19 cellular contexts compared by ENCODE assay signal in the genomic region with DNA sequence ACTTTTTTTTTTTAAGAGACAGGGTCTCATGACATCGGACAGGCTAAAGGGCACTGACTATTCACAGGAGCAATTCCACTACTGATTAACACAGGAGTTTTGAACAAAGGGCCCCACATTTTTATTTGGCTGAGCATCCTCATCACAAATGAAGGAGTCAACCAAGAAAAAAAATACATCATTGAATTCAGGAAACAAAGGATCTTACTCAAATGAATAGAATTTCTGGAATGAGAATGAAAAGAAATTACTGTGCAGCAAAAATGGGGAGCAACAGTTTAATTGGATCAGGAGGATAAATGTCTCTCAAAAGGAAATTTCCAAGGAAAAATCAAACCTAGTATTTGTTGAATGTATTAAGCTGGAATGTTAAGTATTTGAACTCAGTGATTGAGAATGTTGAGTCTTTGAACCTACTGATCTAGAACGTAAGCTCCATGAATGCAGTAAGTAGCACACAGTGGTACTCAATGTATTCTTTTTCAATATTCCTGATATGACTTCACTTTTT. TPM values are rescaled to one million over a fixed set of nuclear protein-coding genes. Genes with fewer than 3 reads are reported as not detected.
DNase-seq lines count a peak whose midpoint lies in the region; ATAC-seq, FAIRE-seq and TF ChIP-seq lines count a peak whose summit lies in the region.
"Had no signal": no experiment of that assay in that cellular context is flagged by ENCODE, and none has a peak within 500 bp of the region (broad histone marks: within the 10 kb centered on the region; RNA-seq: fewer than 3 reads in every experiment).

No MANE protein-coding gene starts in this region.

- no peak for ATAC-seq in HG03520 (IDR thresholded peaks at IDR 0.05; ENCODE audit: unreplicated experiment)
- ATAC-seq: naive thymus-derived CD4-positive, alpha-beta T cell; T-cell had no signal

- FAIRE-seq in RCC 7860 (lab: Jason Lieb, UNC), result no peak

- DNase-seq in Caco-2 (no peak), RCC 7860 (ENCODE audit: low spot score) (peak; percentile 43), fibroblast of pulmonary artery (ENCODE audit: low read depth) (peak; percentile 23), cerebellar cortex (ENCODE audit: low spot score) (no peak), NOMO-1 treated with dmso at 0.1 percent for 144 hours (lab: John Stamatoyannopoulos, UW; ENCODE audit: unreplicated experiment) (no peak), H4 (ENCODE audit: low spot score) (no peak)
- DNase-seq: anterior cingulate cortex; cortex of kidney; MM.1S; naive thymus-derived CD4-positive, alpha-beta T cell; NCI-H1930; stimulated activated CD8-positive, alpha-beta memory T cell treated with anti-CD3 and anti-CD28 coated beads, Interleukin-4, amount 100 ng/mL, for 48 hours; T-cell had no signal

- H3K9me3 ChIP-seq in Caco-2, result no peaks in the 10 kb centered on the region
- no peaks in the 10 kb centered on the region for H3K9me3 ChIP-seq in neuron (ENCODE audit: low read length)
- H3K9me3 ChIP-seq: BLaER1 had no signal

- BruUV-seq in Caco-2 (replicated peaks; lab: Mats Ljungman, UMichigan), result no TSS peak

- H3K36me3 ChIP-seq in Caco-2 (ENCODE audit: control insufficient read depth, insufficient read depth, low read length) (no peaks in the 10 kb centered on the region), neuron (ENCODE audit: insufficient read depth, low read length) (no peaks in the 10 kb centered on the region)
- H3K36me3 ChIP-seq: BLaER1 had no signal

- peaks cover 2% of the 10 kb centered on the region for H3K9me3 Mint-ChIP-seq in Caco-2 (ENCODE audit: unreplicated experiment)
- H3K9me3 Mint-ChIP-seq: naive thymus-derived CD4-positive, alpha-beta T cell; T-cell had no signal

- H3K36me3 Mint-ChIP-seq in Caco-2 (ENCODE audit: insufficient read depth, unreplicated experiment), result no peaks in the 10 kb centered on the region
- H3K36me3 Mint-ChIP-seq: naive thymus-derived CD4-positive, alpha-beta T cell; T-cell had no signal

- intact Hi-C loops in Caco-2 (cut with micrococcal nuclease; ENCODE audit: unreplicated experiment), result no loop called here

- TF ChIP-seq CTCF in Caco-2 (IDR thresholded peaks at IDR 0.05; ENCODE audit: insufficient read depth in 1 of 2, low read depth in 1 of 2, low read length in 1 of 2, severe bottlenecking in 1 of 2, unreplicated experiment in 1 of 2) (no peak), fibroblast of pulmonary artery (IDR thresholded peaks at IDR 0.05; ENCODE audit: low read length, missing control alignments) (no peak)

- CTCF ChIA-PET in Caco-2 (lab: Charles Lee), result no interaction called here

- peaks cover 18% of the 10 kb centered on the region for H3K4me1 Mint-ChIP-seq in Caco-2 (ENCODE audit: low read depth, unreplicated experiment)
- H3K4me1 Mint-ChIP-seq: T-cell had no signal

- POLR2A ChIA-PET in Caco-2 (lab: Charles Lee), result no interaction called here

- H3K4me3 ChIP-seq in Caco-2 (ENCODE audit: low read depth, low read length) (no peak overlapping the region), fibroblast of pulmonary artery (replicated peaks; ENCODE audit: low read depth, low read length) (no peak overlapping the region), neuron (ENCODE audit: low read length) (no peak overlapping the region)
- H3K4me3 ChIP-seq: BLaER1 had no signal

- H3K27me3 Mint-ChIP-seq in Caco-2 (ENCODE audit: insufficient read depth, unreplicated experiment), result no peaks in the 10 kb centered on the region

- H3K27me3 ChIP-seq in Caco-2 (replicated peaks; ENCODE audit: control insufficient read depth, insufficient read depth, low read length) (no peaks in the 10 kb centered on the region), neuron (ENCODE audit: insufficient read depth, low read length) (no peaks in the 10 kb centered on the region)
- H3K27me3 ChIP-seq: BLaER1 had no signal

- H3K4me1 ChIP-seq in Caco-2 (peaks cover 20% of the 10 kb centered on the region), neuron (ENCODE audit: insufficient read depth, low read length) (peaks cover 15% of the 10 kb centered on the region)
- H3K4me1 ChIP-seq: BLaER1 had no signal

- H2AFZ ChIP-seq in neuron (ENCODE audit: low read depth, low read length), result peak overlapping the region; percentile 32

- peak overlapping the region; percentile 15 for H3K27ac Mint-ChIP-seq in Caco-2 (ENCODE audit: unreplicated experiment)
- H3K27ac Mint-ChIP-seq: naive thymus-derived CD4-positive, alpha-beta T cell; T-cell had no signal

- H3K4me3 Mint-ChIP-seq in Caco-2 (ENCODE audit: unreplicated experiment), result peak overlapping the region; percentile 13
- H3K4me3 Mint-ChIP-seq: naive thymus-derived CD4-positive, alpha-beta T cell; T-cell had no signal

RNA-seq across cellular contexts. Expression of gene PYROXD1, which starts 20.8 kb away (rescaled TPM):
- total RNA-seq in Caco-2 (2022), result 16.7 and 17.7 TPM in 2 replicates
- total RNA-seq in H4 (2014; rRNA removed; shearing (Covaris generic)), result 2.6 and 4.7 TPM in 2 replicates

RNA-seq across cellular contexts. Expression of gene IAPP, which starts 44.0 kb away (rescaled TPM):
- not detected in 2 replicates for total RNA-seq in Caco-2 (2022)
- not detected in 2 replicates for total RNA-seq in H4 (2014; rRNA removed; shearing (Covaris generic))
- total RNA-seq: activated CD8-positive, alpha-beta memory T cell treated with anti-CD3 and anti-CD28 coated beads for 36 hours; lower leg skin; naive thymus-derived CD4-positive, alpha-beta T cell; RPMI7951; T-cell had no signal

Comparison
In these comparisons a context has a peak if more than half of its experiments do, and no peak if none do; other contexts are left out.
1. DNase-seq: peak in RCC 7860 (single experiment) and fibroblast of pulmonary artery (single experiment); none in Caco-2 (0 of 2), cerebellar cortex (single experiment), NOMO-1 treated with dmso at 0.1 percent for 144 hours (single experiment) and H4 (single experiment).